ENCODE assay signal across 9 cellular contexts in the genomic region with DNA sequence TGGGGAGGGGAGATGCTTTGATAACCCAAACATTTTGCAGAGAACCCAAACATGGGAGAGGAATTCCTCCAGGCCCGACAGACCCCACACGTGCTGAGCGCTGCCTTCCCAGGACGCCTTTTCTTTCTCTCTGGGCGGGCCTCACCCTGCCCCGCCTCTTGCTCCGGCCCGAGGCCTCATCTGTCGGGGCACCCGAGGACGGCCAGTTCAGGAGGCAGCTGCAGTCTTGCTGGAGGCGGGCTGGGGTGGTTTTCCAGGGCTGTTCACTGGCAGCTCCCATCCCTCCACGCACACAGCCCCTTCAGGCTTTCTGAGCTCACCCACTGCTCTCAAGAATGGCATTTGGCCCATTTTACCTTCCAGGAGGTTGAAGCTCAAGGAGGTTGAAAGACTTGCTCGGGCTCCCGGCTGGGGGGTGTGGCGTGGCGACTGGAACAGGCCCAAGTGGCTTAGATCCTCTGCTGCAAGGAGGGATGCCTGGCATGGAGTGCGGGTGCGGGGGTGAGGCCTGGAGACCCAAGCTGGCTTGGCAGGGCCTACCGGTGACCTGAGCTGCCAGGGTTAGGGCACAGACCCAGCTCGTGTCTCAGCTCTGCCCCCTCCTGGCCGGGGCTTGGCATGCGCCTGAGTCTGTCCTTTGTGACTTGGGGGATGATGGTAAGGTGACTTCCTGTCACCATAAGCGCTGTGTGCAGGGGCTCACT.
A peak's percentile ranks its signal among the peaks of the same experiment; 100 is the strongest.
DNase-seq lines count a peak whose midpoint lies in the region; ATAC-seq and TF ChIP-seq lines count a peak whose summit lies in the region.
"Had no signal": no experiment of that assay in that cellular context is flagged by ENCODE, and none has a peak within 500 bp of the region (broad histone marks: within the 10 kb centered on the region; RNA-seq: fewer than 3 reads in every experiment).

No MANE protein-coding gene starts in this region.

- H2AFZ ChIP-seq in parathyroid adenoma, result no peak overlapping the region

- H3K4me2 ChIP-seq in parathyroid adenoma (ENCODE audit: low read length), result no peak overlapping the region

- no peaks in the 10 kb centered on the region for H3K36me3 Mint-ChIP-seq in activated T-helper 1 cell treated with anti-CD3 and anti-CD28 coated beads, Interleukin-12 subunit alpha, Interleukin-12 subunit beta, Interleukin-2, Interleukin-4 antibody, amounts not matched to agents 30 ng/mL and 10 ng/mL and 1 ng/mL, durations not matched to agents 14 hours and 24 hours and 36 hours (ENCODE audit: low read depth)
- H3K36me3 Mint-ChIP-seq: memory B cell had no signal

- no peak overlapping the region for H3K4me3 Mint-ChIP-seq in activated T-helper 1 cell treated with anti-CD3 and anti-CD28 coated beads, Interleukin-12 subunit alpha, Interleukin-12 subunit beta, Interleukin-2, Interleukin-4 antibody, amounts not matched to agents 30 ng/mL and 10 ng/mL and 1 ng/mL, durations not matched to agents 14 hours and 24 hours and 36 hours
- H3K4me3 Mint-ChIP-seq: memory B cell had no signal

- no peak overlapping the region for H3K9ac ChIP-seq in parathyroid adenoma

- H3K27ac ChIP-seq in parathyroid adenoma, result no peak overlapping the region

- H3K9me3 Mint-ChIP-seq in activated T-helper 1 cell treated with anti-CD3 and anti-CD28 coated beads, Interleukin-12 subunit alpha, Interleukin-12 subunit beta, Interleukin-2, Interleukin-4 antibody, amounts not matched to agents 30 ng/mL and 10 ng/mL and 1 ng/mL, durations not matched to agents 14 hours and 24 hours and 36 hours, result no peaks in the 10 kb centered on the region

- no peaks in the 10 kb centered on the region for H3K27me3 ChIP-seq in parathyroid adenoma (ENCODE audit: control insufficient read depth, insufficient read depth, low read length)

- H3K4me1 Mint-ChIP-seq in activated T-helper 1 cell treated with anti-CD3 and anti-CD28 coated beads, Interleukin-12 subunit alpha, Interleukin-12 subunit beta, Interleukin-2, Interleukin-4 antibody, amounts not matched to agents 30 ng/mL and 10 ng/mL and 1 ng/mL, durations not matched to agents 14 hours and 24 hours and 36 hours (ENCODE audit: low read depth), result no peaks in the 10 kb centered on the region
- H3K4me1 Mint-ChIP-seq: memory B cell had no signal

- H3K4me3 ChIP-seq in AG10803 (ENCODE audit: low read length) (no peak overlapping the region), parathyroid adenoma (ENCODE audit: low read depth, low read length) (no peak overlapping the region)

- H3K27ac Mint-ChIP-seq in activated T-helper 1 cell treated with anti-CD3 and anti-CD28 coated beads, Interleukin-12 subunit alpha, Interleukin-12 subunit beta, Interleukin-2, Interleukin-4 antibody, amounts not matched to agents 30 ng/mL and 10 ng/mL and 1 ng/mL, durations not matched to agents 14 hours and 24 hours and 36 hours, result no peak overlapping the region
- H3K27ac Mint-ChIP-seq: memory B cell had no signal

- DNase-seq in AG10803 (ENCODE audit: low read depth) (peak; percentile 27), NCI-H69 (lab: John Stamatoyannopoulos, UW) (peak; percentile 45), foreskin melanocyte (peak; percentile 28), SHP77 (lab: John Stamatoyannopoulos, UW) (no peak)
- DNase-seq in activated T-helper 1 cell treated with anti-CD3 and anti-CD28 coated beads, Interleukin-12 subunit alpha, Interleukin-12 subunit beta, Interleukin-2, Interleukin-4 antibody, amounts not matched to agents 30 ng/mL and 10 ng/mL and 1 ng/mL, durations not matched to agents 14 hours and 24 hours and 36 hours (ENCODE audit: low spot score), result peak; percentile 30

- no peaks in the 10 kb centered on the region for H3K27me3 Mint-ChIP-seq in activated T-helper 1 cell treated with anti-CD3 and anti-CD28 coated beads, Interleukin-12 subunit alpha, Interleukin-12 subunit beta, Interleukin-2, Interleukin-4 antibody, amounts not matched to agents 30 ng/mL and 10 ng/mL and 1 ng/mL, durations not matched to agents 14 hours and 24 hours and 36 hours (ENCODE audit: insufficient read depth)

- no peaks in the 10 kb centered on the region for H3K4me1 ChIP-seq in parathyroid adenoma

- no peaks in the 10 kb centered on the region for H3K79me2 ChIP-seq in parathyroid adenoma

- H3K36me3 ChIP-seq in parathyroid adenoma (ENCODE audit: control insufficient read depth, insufficient read depth, low read length), result no peaks in the 10 kb centered on the region

- ATAC-seq in GM18519 (IDR thresholded peaks at IDR 0.05; ENCODE audit: low FRiP score, unreplicated experiment) (peak; percentile 54), GM19395 (IDR thresholded peaks at IDR 0.05; ENCODE audit: unreplicated experiment) (no peak)

- TF ChIP-seq CTCF in AG10803 (conservative IDR thresholded peaks at IDR 0.05; ENCODE audit: low read length), result peak; percentile 71
- peak; percentile 40 for TF ChIP-seq CTCF in parathyroid adenoma (IDR thresholded peaks at IDR 0.05)

- intact Hi-C loops in activated T-helper 1 cell treated with anti-CD3 and anti-CD28 coated beads, Interleukin-12 subunit alpha, Interleukin-12 subunit beta, Interleukin-2, Interleukin-4 antibody, amounts not matched to agents 30 ng/mL and 10 ng/mL and 1 ng/mL, durations not matched to agents 14 hours and 24 hours and 36 hours (cut with micrococcal nuclease), result loop anchor here (10.0 kb wide), 1 partner anchor 141 kb away; the partner anchor contains the start of gene SORCS2

- H3K9me3 ChIP-seq in parathyroid adenoma (ENCODE audit: control insufficient read depth, low read length), result no peaks in the 10 kb centered on the region

Comparison
In these comparisons a context has a peak if more than half of its experiments do, and no peak if none do; other contexts are left out.
1. DNase-seq: peak in AG10803 (single experiment), NCI-H69 (single experiment), activated T-helper 1 cell treated with anti-CD3 and anti-CD28 coated beads, Interleukin-12 subunit alpha, Interleukin-12 subunit beta, Interleukin-2, Interleukin-4 antibody, amounts not matched to agents 30 ng/mL and 10 ng/mL and 1 ng/mL, durations not matched to agents 14 hours and 24 hours and 36 hours (single experiment) and foreskin melanocyte (single experiment); none in SHP77 (0 of 2).